In the genomic region with DNA sequence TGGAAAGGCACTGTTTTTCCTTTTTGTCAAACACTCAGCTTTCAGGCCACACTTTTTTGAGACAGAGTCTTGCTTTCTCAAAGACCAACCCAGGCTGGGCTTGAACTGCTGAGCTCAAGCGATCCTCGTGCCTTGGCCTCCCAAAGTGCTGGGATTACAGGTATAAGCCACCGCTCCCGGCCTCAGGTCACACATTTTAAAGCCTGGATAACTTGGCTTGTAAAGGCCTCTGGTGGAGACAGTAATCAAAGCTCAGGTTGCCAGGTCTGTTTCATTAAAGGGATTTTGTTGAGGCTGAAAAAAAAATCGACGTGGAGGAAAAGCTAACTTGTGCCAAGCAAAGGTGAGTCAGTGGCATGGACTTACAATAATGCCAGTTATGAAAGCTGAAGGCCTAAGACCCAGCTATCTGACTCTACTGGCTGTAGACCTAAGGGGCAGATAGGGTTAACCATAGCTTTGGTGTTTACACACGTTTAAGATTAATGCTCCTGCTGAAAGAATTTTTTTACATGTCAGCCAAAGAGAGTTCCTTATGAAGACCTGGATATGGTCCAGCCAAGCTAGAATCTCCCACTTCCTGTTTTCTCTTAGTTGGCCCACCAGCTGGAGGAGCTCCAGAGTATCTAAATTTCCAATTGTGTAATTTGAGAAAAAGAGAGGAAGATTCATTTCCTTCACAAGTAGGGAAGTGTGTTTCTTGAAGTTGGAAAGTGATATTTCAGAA, we compare ENCODE assay signal across 8 cellular contexts. TPM values are rescaled to one million over a fixed set of nuclear protein-coding genes. Genes with fewer than 3 reads are reported as not detected.
DNase-seq lines count a peak whose midpoint lies in the region; ATAC-seq, FAIRE-seq and TF ChIP-seq lines count a peak whose summit lies in the region.

No MANE protein-coding gene starts in this region.

- H3K27me3 ChIP-seq in pancreas, result no peaks in the 10 kb centered on the region

- peak overlapping the region; percentile 93 for H3K27ac ChIP-seq in 22Rv1
- H3K27ac ChIP-seq in pancreas, result peak overlapping the region; percentile 87 to 99 (median 93)

- no peaks in the 10 kb centered on the region for H3K9me3 ChIP-seq in pancreas

- no peak for FAIRE-seq in pancreas (lab: Jason Lieb, UNC)

- intact Hi-C loops in pancreas (cut with DNase I), result no loop called here

- H3K4me3 ChIP-seq in foreskin fibroblast (ENCODE audit: low read depth in 1 of 2, low read length in 2 of 2) (peak overlapping the region; percentile 77 to 86), pancreas (peak overlapping the region; percentile 52 to 81 (median 69))

- no peaks in the 10 kb centered on the region for H3K36me3 ChIP-seq in pancreas

- peaks cover 31 to 47% (median 40%) of the 10 kb centered on the region in 3 donors for H3K4me1 ChIP-seq in pancreas

- WGBS in pancreas, 2 donors, result 3 to 4% methylated on average over 7 of the region's 7 CpGs

- 0 out of 2 replicates have a peak, but pooled peaks have one; percentile 14 for TF ChIP-seq CTCF in 22Rv1 (IDR thresholded peaks at IDR 0.05)
- TF ChIP-seq CTCF in foreskin fibroblast (IDR thresholded peaks at IDR 0.05; ENCODE audit: low read depth, low read length), result peak; percentile 15
- TF ChIP-seq CTCF in pancreas (IDR thresholded peaks at IDR 0.05), result no peak

- peak; percentile 9 to 32 (median 30) for ATAC-seq in pancreas

- DNase-seq in EH (ENCODE audit: low read depth) (peak; percentile 97), NCI-H1694 (lab: John Stamatoyannopoulos, UW) (peak; percentile 44), foreskin fibroblast (peak; percentile 87 to 90), pancreas (peak in 3 of 6 donors; percentile 31 to 49 (median 48)), NCI-H187 (lab: John Stamatoyannopoulos, UW) (no peak), NCI-H1436 (lab: John Stamatoyannopoulos, UW) (no peak)
- DNase-seq in activated CD4-positive, alpha-beta T cell treated with anti-CD3 and anti-CD28 coated beads, Interleukin-2, amount 50 U/mL, for 48 hours, result peak; percentile 20 to 22

RNA-seq across cellular contexts. Expression of gene NBR1, which starts 0.9 kb away (rescaled TPM):
- total RNA-seq in pancreas, result 10 to 100 TPM; 26.0 to 54.0 (median 33.7) TPM
- polyA plus RNA-seq in pancreas, result 10 to 100 TPM; 15.5 to 27.4 TPM

RNA-seq across cellular contexts. Expression of gene TMEM106A, which starts 39.8 kb away (rescaled TPM):
- 1 to 10 TPM; 2.6 to 7.9 (median 4.4) TPM for total RNA-seq in pancreas
- 1 to 10 TPM; 1.4 to 6.8 TPM for polyA plus RNA-seq in pancreas

RNA-seq across cellular contexts. Expression of gene BRCA1, which starts 46.8 kb away (rescaled TPM):
- total RNA-seq in pancreas, result 1 to 10 TPM; 1.1 to 4.6 (median 2.5) TPM
- polyA plus RNA-seq in pancreas, result 1 to 10 TPM; 1.4 to 2.6 TPM

RNA-seq across cellular contexts. Expression of gene CCDC200, which starts 56.5 kb away (rescaled TPM):
- total RNA-seq in pancreas, result under 1 TPM in 1 of 6 donors, not detected in 5; 0.51 TPM
- under 1 TPM; 0.26 to 0.80 TPM for polyA plus RNA-seq in pancreas

Comparison
In these comparisons a context has a peak if more than half of its experiments do, and no peak if none do; other contexts are left out.
1. CTCF ChIP-seq: peak in 22Rv1 (single experiment) and foreskin fibroblast (single experiment); none in pancreas (0 of 4).
2. DNase-seq: peak in EH (single experiment), NCI-H1694 (single experiment), activated CD4-positive, alpha-beta T cell treated with anti-CD3 and anti-CD28 coated beads, Interleukin-2, amount 50 U/mL, for 48 hours (2 of 2) and foreskin fibroblast (2 of 2); none in NCI-H187 (0 of 2) and NCI-H1436 (single experiment).